Comparison of ENCODE assay signal across 1 cellular context in genomic region chr4:907103-907400, GRCh38.
TF ChIP-seq lines count a peak whose summit lies in the region.

No MANE protein-coding gene starts in this region.

TF ChIP-seq in GM23338, 12 proteins besides CTCF, POLR2A, EP300 and RAD21 (continued from another document):
- TF ChIP-seq ETS1 (IDR thresholded peaks at IDR 0.05) (no peak), ZNF114 (CRISPR knock-in tag; IDR thresholded peaks at IDR 0.05) (no peak), EZH2 (IDR thresholded peaks at IDR 0.05; ENCODE audit: low read depth, unreplicated experiment) (no peak), EZH2phosphoT487 (IDR thresholded peaks at IDR 0.05; ENCODE audit: unreplicated experiment) (no peak), JUNB (IDR thresholded peaks at IDR 0.05; ENCODE audit: unreplicated experiment) (no peak), POLR2AphosphoS5 (IDR thresholded peaks at IDR 0.05; ENCODE audit: low read depth) (no peak)
- TF ChIP-seq, protein P1, sequence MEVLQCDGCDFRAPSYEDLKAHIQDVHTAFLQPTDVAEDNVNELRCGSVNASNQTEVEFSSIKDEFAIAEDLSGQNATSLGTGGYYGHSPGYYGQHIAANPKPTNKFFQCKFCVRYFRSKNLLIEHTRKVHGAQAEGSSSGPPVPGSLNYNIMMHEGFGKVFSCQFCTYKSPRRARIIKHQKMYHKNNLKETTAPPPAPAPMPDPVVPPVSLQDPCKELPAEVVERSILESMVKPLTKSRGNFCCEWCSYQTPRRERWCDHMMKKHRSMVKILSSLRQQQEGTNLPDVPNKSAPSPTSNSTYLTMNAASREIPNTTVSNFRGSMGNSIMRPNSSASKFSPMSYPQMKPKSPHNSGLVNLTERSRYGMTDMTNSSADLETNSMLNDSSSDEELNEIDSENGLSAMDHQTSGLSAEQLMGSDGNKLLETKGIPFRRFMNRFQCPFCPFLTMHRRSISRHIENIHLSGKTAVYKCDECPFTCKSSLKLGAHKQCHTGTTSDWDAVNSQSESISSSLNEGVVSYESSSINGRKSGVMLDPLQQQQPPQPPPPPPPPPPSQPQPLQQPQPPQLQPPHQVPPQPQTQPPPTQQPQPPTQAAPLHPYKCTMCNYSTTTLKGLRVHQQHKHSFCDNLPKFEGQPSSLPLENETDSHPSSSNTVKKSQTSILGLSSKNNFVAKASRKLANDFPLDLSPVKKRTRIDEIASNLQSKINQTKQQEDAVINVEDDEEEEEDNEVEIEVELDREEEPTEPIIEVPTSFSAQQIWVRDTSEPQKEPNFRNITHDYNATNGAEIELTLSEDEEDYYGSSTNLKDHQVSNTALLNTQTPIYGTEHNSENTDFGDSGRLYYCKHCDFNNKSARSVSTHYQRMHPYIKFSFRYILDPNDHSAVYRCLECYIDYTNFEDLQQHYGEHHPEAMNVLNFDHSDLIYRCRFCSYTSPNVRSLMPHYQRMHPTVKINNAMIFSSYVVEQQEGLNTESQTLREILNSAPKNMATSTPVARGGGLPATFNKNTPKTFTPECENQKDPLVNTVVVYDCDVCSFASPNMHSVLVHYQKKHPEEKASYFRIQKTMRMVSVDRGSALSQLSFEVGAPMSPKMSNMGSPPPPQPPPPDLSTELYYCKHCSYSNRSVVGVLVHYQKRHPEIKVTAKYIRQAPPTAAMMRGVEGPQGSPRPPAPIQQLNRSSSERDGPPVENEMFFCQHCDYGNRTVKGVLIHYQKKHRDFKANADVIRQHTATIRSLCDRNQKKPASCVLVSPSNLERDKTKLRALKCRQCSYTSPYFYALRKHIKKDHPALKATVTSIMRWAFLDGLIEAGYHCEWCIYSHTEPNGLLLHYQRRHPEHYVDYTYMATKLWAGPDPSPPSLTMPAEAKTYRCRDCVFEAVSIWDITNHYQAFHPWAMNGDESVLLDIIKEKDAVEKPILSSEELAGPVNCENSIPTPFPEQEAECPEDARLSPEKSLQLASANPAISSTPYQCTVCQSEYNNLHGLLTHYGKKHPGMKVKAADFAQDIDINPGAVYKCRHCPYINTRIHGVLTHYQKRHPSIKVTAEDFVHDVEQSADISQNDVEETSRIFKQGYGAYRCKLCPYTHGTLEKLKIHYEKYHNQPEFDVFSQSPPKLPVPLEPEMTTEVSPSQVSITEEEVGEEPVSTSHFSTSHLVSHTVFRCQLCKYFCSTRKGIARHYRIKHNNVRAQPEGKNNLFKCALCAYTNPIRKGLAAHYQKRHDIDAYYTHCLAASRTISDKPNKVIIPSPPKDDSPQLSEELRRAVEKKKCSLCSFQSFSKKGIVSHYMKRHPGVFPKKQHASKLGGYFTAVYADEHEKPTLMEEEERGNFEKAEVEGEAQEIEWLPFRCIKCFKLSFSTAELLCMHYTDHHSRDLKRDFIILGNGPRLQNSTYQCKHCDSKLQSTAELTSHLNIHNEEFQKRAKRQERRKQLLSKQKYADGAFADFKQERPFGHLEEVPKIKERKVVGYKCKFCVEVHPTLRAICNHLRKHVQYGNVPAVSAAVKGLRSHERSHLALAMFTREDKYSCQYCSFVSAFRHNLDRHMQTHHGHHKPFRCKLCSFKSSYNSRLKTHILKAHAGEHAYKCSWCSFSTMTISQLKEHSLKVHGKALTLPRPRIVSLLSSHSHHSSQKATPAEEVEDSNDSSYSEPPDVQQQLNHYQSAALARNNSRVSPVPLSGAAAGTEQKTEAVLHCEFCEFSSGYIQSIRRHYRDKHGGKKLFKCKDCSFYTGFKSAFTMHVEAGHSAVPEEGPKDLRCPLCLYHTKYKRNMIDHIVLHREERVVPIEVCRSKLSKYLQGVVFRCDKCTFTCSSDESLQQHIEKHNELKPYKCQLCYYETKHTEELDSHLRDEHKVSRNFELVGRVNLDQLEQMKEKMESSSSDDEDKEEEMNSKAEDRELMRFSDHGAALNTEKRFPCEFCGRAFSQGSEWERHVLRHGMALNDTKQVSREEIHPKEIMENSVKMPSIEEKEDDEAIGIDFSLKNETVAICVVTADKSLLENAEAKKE (CRISPR knock-in tag; IDR thresholded peaks at IDR 0.05), result no peak
